ENCODE assay signal across 1 cellular context in genomic region chr17:4249452-4250029, GRCh38.
TF ChIP-seq lines count a peak whose summit lies in the region.

No MANE protein-coding gene starts in this region.

TF ChIP-seq in K562, 482 proteins besides CTCF, POLR2A, EP300 and RAD21 (continued from another document and continues in another):
- TF ChIP-seq ZBTB11 (CRISPR knock-in tag; IDR thresholded peaks at IDR 0.05) (0 out of 6 replicates have a peak, but pooled peaks of 1 of the 3 experiments have one; percentile 21), ARID3A (IDR thresholded peaks at IDR 0.05; ENCODE audit: borderline replicate concordance, low read depth, low read length) (peak; percentile 40; the same call in 1 of the 2 replicates), ZNF561 (CRISPR knock-in tag; conservative IDR thresholded peaks at IDR 0.05) (no peak), HDAC8 (tag; IDR thresholded peaks at IDR 0.05) (no peak), CREB3 (tag; conservative IDR thresholded peaks at IDR 0.05; ENCODE audit: low read depth) (no peak), SAFB2 (IDR thresholded peaks at IDR 0.05; ENCODE audit: borderline replicate concordance, low read depth, low read length, severe bottlenecking) (no peak), SREBF1 (IDR thresholded peaks at IDR 0.05; ENCODE audit: borderline replicate concordance, low read depth, low read length) (no peak), MAZ (CRISPR knock-in tag; conservative IDR thresholded peaks at IDR 0.05 in 1 of 2, IDR thresholded peaks at IDR 0.05 in 1 of 2) (peak in 1 of 2 experiments; percentile 58; a peak in 2 of 4 replicates), TGIF2 (CRISPR knock-in tag; IDR thresholded peaks at IDR 0.05) (no peak), ZNF512 (tag; IDR thresholded peaks at IDR 0.05) (no peak), MCM2 (IDR thresholded peaks at IDR 0.05; ENCODE audit: low read depth) (no peak), MCM7 (IDR thresholded peaks at IDR 0.05) (no peak), ZNF277 (CRISPR knock-in tag; IDR thresholded peaks at IDR 0.05; ENCODE audit: borderline replicate concordance) (no peak), ZFPM2 (CRISPR knock-in tag; IDR thresholded peaks at IDR 0.05) (no peak), CCNT2 (IDR thresholded peaks at IDR 0.05; ENCODE audit: borderline replicate concordance, extremely low read depth, insufficient read length, low read depth, low read length) (peak; percentile 68), DIDO1 (tag; IDR thresholded peaks at IDR 0.05; ENCODE audit: low read depth) (no peak), POLR3A (IDR thresholded peaks at IDR 0.05; ENCODE audit: borderline replicate concordance, extremely low read depth, insufficient read depth, insufficient read length) (no peak), ZNF407 (IDR thresholded peaks at IDR 0.05; ENCODE audit: low read depth) (no peak), PHF8 (IDR thresholded peaks at IDR 0.05; ENCODE audit: borderline replicate concordance, low read length) (no peak), EWSR1 (IDR thresholded peaks at IDR 0.05; ENCODE audit: borderline replicate concordance, low read depth, partially characterized antibody) (no peak), ZNF324 (CRISPR knock-in tag; IDR thresholded peaks at IDR 0.05) (no peak), RBBP5 (IDR thresholded peaks at IDR 0.05; ENCODE audit: borderline replicate concordance, insufficient read depth, low read length, poor library complexity, severe bottlenecking) (no peak), FOXK2 (conservative IDR thresholded peaks at IDR 0.05 in 1 of 2, IDR thresholded peaks at IDR 0.05 in 1 of 2; ENCODE audit: low read depth in 2 of 2) (peak; percentile 30 to 76; a peak in 1 of 4 replicates), ZEB2 (IDR thresholded peaks at IDR 0.05) (peak; percentile 94), GTF2E2 (tag; IDR thresholded peaks at IDR 0.05) (no peak), RERE (CRISPR knock-in tag; IDR thresholded peaks at IDR 0.05; ENCODE audit: borderline replicate concordance) (no peak), FOXJ3 (CRISPR knock-in tag; IDR thresholded peaks at IDR 0.05) (no peak), CHD4 (IDR thresholded peaks at IDR 0.05; ENCODE audit: insufficient read depth, insufficient replicate concordance, low read depth, low read length, poor library complexity, severe bottlenecking) (no peak), IRF9 (tag; IDR thresholded peaks at IDR 0.05) (no peak), ZNF57 (CRISPR knock-in tag; IDR thresholded peaks at IDR 0.05) (no peak)
